Comparison of ENCODE assay signal across 1 cellular context in genomic region chr17:55069983-55070529, GRCh38.
TF ChIP-seq lines count a peak whose summit lies in the region.

No MANE protein-coding gene starts in this region.

TF ChIP-seq in GM12878, 131 proteins besides CTCF, POLR2A, EP300 and RAD21 (continued from another document):
- no peak for TF ChIP-seq CUX1 (IDR thresholded peaks at IDR 0.05; ENCODE audit: insufficient replicate concordance, low read depth, low read length)
- TF ChIP-seq RAD51 (IDR thresholded peaks at IDR 0.05) = no peak
- no peak for TF ChIP-seq CHD1 (IDR thresholded peaks at IDR 0.05; ENCODE audit: low read depth, low read length)
